25 cellular contexts compared by ENCODE assay signal in genomic region chr2:47108638-47109372, GRCh38. TPM values are rescaled to one million over a fixed set of nuclear protein-coding genes. Genes with fewer than 3 reads are reported as not detected.
A peak's percentile ranks its signal among the peaks of the same experiment; 100 is the strongest.
DNase-seq lines count a peak whose midpoint lies in the region; ATAC-seq, FAIRE-seq and TF ChIP-seq lines count a peak whose summit lies in the region.
"Had no signal": no experiment of that assay in that cellular context is flagged by ENCODE, and none has a peak within 500 bp of the region (broad histone marks: within the 10 kb centered on the region; RNA-seq: fewer than 3 reads in every experiment).

No MANE protein-coding gene starts in this region.

- POLR2A ChIA-PET in A549 (lab: Yijun Ruan, JAX) = no interaction called here
- POLR2A ChIA-PET in H1 (lab: Charles Lee; ENCODE audit: partially characterized antibody) = no interaction called here
- POLR2A ChIA-PET in A673 (lab: Charles Lee; ENCODE audit: low non-redundant PET) = interaction anchor here (0.7 kb wide), 1 partner anchor 138 kb away, joined by 3 read pairs; no protein-coding TSS in a partner anchor
- POLR2A ChIA-PET in activated CD4-positive, alpha-beta memory T cell treated with anti-CD3 and anti-CD28 coated beads for 36 hours (lab: Charles Lee) = no interaction called here

- no peak overlapping the region for H2AK5ac ChIP-seq in H1 (ENCODE audit: low read depth, low read length)

- no peaks in the 10 kb centered on the region for H3K36me3 Mint-ChIP-seq in activated CD4-positive, alpha-beta memory T cell treated with anti-CD3 and anti-CD28 coated beads for 36 hours
- H3K36me3 Mint-ChIP-seq: activated naive CD4-positive, alpha-beta T cell treated with anti-CD3 and anti-CD28 coated beads, Interleukin-2, amount 50 U/mL, for 24 hours had no signal

- TF ChIP-seq POLR2A in A549 (IDR thresholded peaks at IDR 0.05; ENCODE audit: low read length) (no peak), H1 (IDR thresholded peaks at IDR 0.05; ENCODE audit: control extremely low read depth in 1 of 2, low read depth in 2 of 2, low read length in 2 of 2) (no peak)

- H2AFZ ChIP-seq in H1 (ENCODE audit: low read length) (0 out of 2 replicates have a peak overlapping the region, but pooled peaks have one; percentile 15), osteoblast (ENCODE audit: low read length) (peak overlapping the region; percentile 20)

- no peaks in the 10 kb centered on the region for H4K20me1 ChIP-seq in H1 (replicated peaks in 1 of 2; ENCODE audit: control insufficient read depth in 1 of 2, insufficient read depth in 2 of 2, low read length in 2 of 2)
- H4K20me1 ChIP-seq in osteoblast (ENCODE audit: insufficient read depth, low read length) = no peaks in the 10 kb centered on the region

- no peak overlapping the region for H3K18ac ChIP-seq in H1 (ENCODE audit: extremely low read depth, low read length)

- H3K14ac ChIP-seq in H1 (ENCODE audit: insufficient read length) = no peak overlapping the region

- ATAC-seq in A549 = peak; percentile 50 to 82; a peak in 3 of 6 replicates
- ATAC-seq: activated T-cell treated with anti-CD3 and anti-CD28 coated beads, Interleukin-2, amount 50 U/mL, for 72 hours; esophagus mucosa; left ventricle myocardium superior; stimulated activated naive CD8-positive, alpha-beta T cell treated with anti-CD3 and anti-CD28 coated beads, Interleukin-15, amount 100 ng/mL, for 72 hours had no signal

- H2BK12ac ChIP-seq in H1 (ENCODE audit: low read depth, low read length) = no peak overlapping the region

- H4K91ac ChIP-seq in H1 (replicated peaks; ENCODE audit: insufficient read length, low read length) = no peak overlapping the region

- intact Hi-C loops in A673 (cut with micrococcal nuclease; ENCODE audit: unreplicated experiment) = no loop called here
- intact Hi-C loops in activated CD4-positive, alpha-beta memory T cell treated with anti-CD3 and anti-CD28 coated beads for 36 hours (cut with micrococcal nuclease) = no loop called here

- H3K27me3 ChIP-seq in H1 (replicated peaks in 1 of 4; ENCODE audit: control insufficient read depth in 3 of 4, extremely low read depth in 1 of 4, insufficient read depth in 3 of 4, low read length in 3 of 4) (no peaks in the 10 kb centered on the region), osteoblast (ENCODE audit: insufficient read depth, low read length) (no peaks in the 10 kb centered on the region), A673 (replicated peaks; ENCODE audit: insufficient read depth, low read depth, low read length, poor library complexity) (no peaks in the 10 kb centered on the region)
- H3K27me3 ChIP-seq: transverse colon had no signal

- H3K9me3 ChIP-seq in A549 (no peaks in the 10 kb centered on the region), H1 (ENCODE audit: insufficient read depth in 2 of 2, low read depth in 1 of 2, low read length in 1 of 2) (no peaks in the 10 kb centered on the region; a peak in 1 of 4 replicates), osteoblast (ENCODE audit: low read depth, low read length) (no peaks in the 10 kb centered on the region), A673 (ENCODE audit: low read depth, low read length, poor library complexity, severe bottlenecking) (no peaks in the 10 kb centered on the region)
- H3K9me3 ChIP-seq: transverse colon had no signal

- H3K79me2 ChIP-seq in H1 (ENCODE audit: control insufficient read depth in 1 of 2, insufficient read depth in 2 of 2, low read length in 2 of 2) (no peaks in the 10 kb centered on the region), osteoblast (ENCODE audit: insufficient read depth, low read length) (no peaks in the 10 kb centered on the region)

- no peaks in the 10 kb centered on the region for H3K23me2 ChIP-seq in H1 (ENCODE audit: low read depth, low read length)

- no peak overlapping the region for H2BK15ac ChIP-seq in H1 (ENCODE audit: low read length)

- TF ChIP-seq RAD21 in A549 (conservative IDR thresholded peaks at IDR 0.05 in 1 of 2, IDR thresholded peaks at IDR 0.05 in 1 of 2) = no peak
- no peak for TF ChIP-seq RAD21 in Ishikawa (IDR thresholded peaks at IDR 0.05; ENCODE audit: low read depth)
- TF ChIP-seq RAD21 in H1 (IDR thresholded peaks at IDR 0.05 in 1 of 2, conservative IDR thresholded peaks at IDR 0.05 in 1 of 2; ENCODE audit: low read depth in 2 of 2, low read length in 2 of 2) = no peak

- no peak overlapping the region for H3K4me2 ChIP-seq in A549
- no peak overlapping the region for H3K4me2 ChIP-seq in H1 (ENCODE audit: insufficient read depth in 1 of 2, low read depth in 2 of 2, low read length in 2 of 2)
- H3K4me2 ChIP-seq in osteoblast (ENCODE audit: insufficient read depth, low read length) = no peak overlapping the region

- H3K4me3 Mint-ChIP-seq in activated CD4-positive, alpha-beta memory T cell treated with anti-CD3 and anti-CD28 coated beads for 36 hours = no peak overlapping the region
- H3K4me3 Mint-ChIP-seq: activated naive CD4-positive, alpha-beta T cell treated with anti-CD3 and anti-CD28 coated beads, Interleukin-2, amount 50 U/mL, for 24 hours; activated T-cell treated with anti-CD3 and anti-CD28 coated beads, Interleukin-2, amount 50 U/mL, for 72 hours; neural crest cell; stimulated activated naive CD8-positive, alpha-beta T cell treated with anti-CD3 and anti-CD28 coated beads, Interleukin-15, amount 100 ng/mL, for 72 hours had no signal

- no peaks in the 10 kb centered on the region for H3K9me3 Mint-ChIP-seq in activated CD4-positive, alpha-beta memory T cell treated with anti-CD3 and anti-CD28 coated beads for 36 hours
- H3K9me3 Mint-ChIP-seq: activated naive CD4-positive, alpha-beta T cell treated with anti-CD3 and anti-CD28 coated beads, Interleukin-2, amount 50 U/mL, for 24 hours; activated T-cell treated with anti-CD3 and anti-CD28 coated beads, Interleukin-2, amount 50 U/mL, for 72 hours; neural crest cell; stimulated activated naive CD8-positive, alpha-beta T cell treated with anti-CD3 and anti-CD28 coated beads, Interleukin-15, amount 100 ng/mL, for 72 hours had no signal

- peak overlapping the region in 1 of 2 experiments; percentile 6; a peak in 1 of 6 replicates for H3K27ac ChIP-seq in A549
- no peak overlapping the region for H3K27ac ChIP-seq in H1 (ENCODE audit: low read depth, low read length)
- H3K27ac ChIP-seq in osteoblast (ENCODE audit: low read depth, low read length) = no peak overlapping the region
- no peak overlapping the region for H3K27ac ChIP-seq in A673 (ENCODE audit: low read depth, low read length, poor library complexity, severe bottlenecking)
- H3K27ac ChIP-seq: transverse colon had no signal

- no peak overlapping the region for H2BK20ac ChIP-seq in H1 (ENCODE audit: low read length)

- no peak overlapping the region for H3K56ac ChIP-seq in H1 (replicated peaks; ENCODE audit: insufficient read length, low read depth, low read length)

- H3K4me3 ChIP-seq in A549 (no peak overlapping the region), H1 (ENCODE audit: extremely low read depth in 1 of 4, insufficient read depth in 2 of 4, low read depth in 3 of 4, low read length in 4 of 4) (no peak overlapping the region), osteoblast (ENCODE audit: insufficient read depth, low read length) (no peak overlapping the region), A673 (ENCODE audit: low read depth, low read length, poor library complexity, severe bottlenecking) (no peak overlapping the region)
- H3K4me3 ChIP-seq: SK-N-MC, transverse colon had no signal

- no TSS peak for BruUV-seq in A673 (replicated peaks; lab: Mats Ljungman, UMichigan)

- H3K27me3 Mint-ChIP-seq in activated CD4-positive, alpha-beta memory T cell treated with anti-CD3 and anti-CD28 coated beads for 36 hours = no peaks in the 10 kb centered on the region
- H3K27me3 Mint-ChIP-seq: activated naive CD4-positive, alpha-beta T cell treated with anti-CD3 and anti-CD28 coated beads, Interleukin-2, amount 50 U/mL, for 24 hours; stimulated activated naive CD8-positive, alpha-beta T cell treated with anti-CD3 and anti-CD28 coated beads, Interleukin-15, amount 100 ng/mL, for 72 hours had no signal

- no peak overlapping the region for H4K5ac ChIP-seq in H1 (ENCODE audit: insufficient read length, low read depth, low read length)

- H3K27ac Mint-ChIP-seq in activated CD4-positive, alpha-beta memory T cell treated with anti-CD3 and anti-CD28 coated beads for 36 hours = no peak overlapping the region
- H3K27ac Mint-ChIP-seq: activated naive CD4-positive, alpha-beta T cell treated with anti-CD3 and anti-CD28 coated beads, Interleukin-2, amount 50 U/mL, for 24 hours; activated T-cell treated with anti-CD3 and anti-CD28 coated beads, Interleukin-2, amount 50 U/mL, for 72 hours; stimulated activated naive CD8-positive, alpha-beta T cell treated with anti-CD3 and anti-CD28 coated beads, Interleukin-15, amount 100 ng/mL, for 72 hours had no signal

- no peak for TF ChIP-seq CTCF in A549 (IDR thresholded peaks at IDR 0.05)
- no peak for TF ChIP-seq CTCF in H1 (IDR thresholded peaks at IDR 0.05; ENCODE audit: control extremely low read depth in 1 of 3, insufficient read depth in 1 of 3, low read depth in 1 of 3, low read length in 3 of 3)
- no peak for TF ChIP-seq CTCF in osteoblast (IDR thresholded peaks at IDR 0.05; ENCODE audit: extremely low read depth, low read depth, low read length)
- TF ChIP-seq CTCF in A673 (conservative IDR thresholded peaks at IDR 0.05; ENCODE audit: low read depth, low read length) = no peak

- H3K23ac ChIP-seq in H1 (ENCODE audit: insufficient read length) = no peak overlapping the region

- H2BK5ac ChIP-seq in H1 (ENCODE audit: low read depth, low read length) = no peak overlapping the region

- H3K79me1 ChIP-seq in H1 (ENCODE audit: low read depth, low read length) = no peaks in the 10 kb centered on the region

- no peak overlapping the region for H4K8ac ChIP-seq in H1 (ENCODE audit: extremely low read depth, insufficient read depth, low read length)

- no peaks in the 10 kb centered on the region for H3K4me1 Mint-ChIP-seq in activated CD4-positive, alpha-beta memory T cell treated with anti-CD3 and anti-CD28 coated beads for 36 hours (ENCODE audit: low read depth)
- H3K4me1 Mint-ChIP-seq: activated naive CD4-positive, alpha-beta T cell treated with anti-CD3 and anti-CD28 coated beads, Interleukin-2, amount 50 U/mL, for 24 hours; neural crest cell; stimulated activated naive CD8-positive, alpha-beta T cell treated with anti-CD3 and anti-CD28 coated beads, Interleukin-15, amount 100 ng/mL, for 72 hours had no signal

- H3K36me3 ChIP-seq in H1 (ENCODE audit: control insufficient read depth in 2 of 4, insufficient read depth in 4 of 4, low read length in 3 of 4) (no peaks in the 10 kb centered on the region), osteoblast (ENCODE audit: insufficient read depth, low read length) (no peaks in the 10 kb centered on the region), A673 (ENCODE audit: insufficient read depth, low read length, poor library complexity, severe bottlenecking) (no peaks in the 10 kb centered on the region)
- H3K36me3 ChIP-seq: transverse colon had no signal

- DNase-seq in A549 (ENCODE audit: low read depth in 1 of 2, low spot score in 1 of 2) = no peak
- no peak for DNase-seq in H1 (ENCODE audit: low read depth in 1 of 2, low spot score in 2 of 2)
- peak; percentile 84 for DNase-seq in osteoblast (ENCODE audit: insufficient read length, low spot score, missing footprints)
- no peak for DNase-seq in DMS 273 (lab: John Stamatoyannopoulos, UW; ENCODE audit: unreplicated experiment)
- no peak for DNase-seq in A673 (ENCODE audit: low spot score)
- DNase-seq in NCI-H1092 treated with DMSO at 0.1 percent for 48 hours (lab: John Stamatoyannopoulos, UW) = no peak
- no peak for DNase-seq in activated CD4-positive, alpha-beta memory T cell treated with anti-CD3 and anti-CD28 coated beads for 36 hours
- DNase-seq: activated CD4-positive, CD25-positive, alpha-beta regulatory T cell; activated T-cell treated with anti-CD3 and anti-CD28 coated beads, Interleukin-2, amount 50 U/mL, for 72 hours; aorta; C1 segment of cervical spinal cord; effector CD4-positive, alpha-beta T cell; left ventricle myocardium superior; NCI-H1930; small intestine; stimulated activated CD4-positive, alpha-beta T cell treated with anti-CD3 and anti-CD28 coated beads, Interleukin-4, amount 100 ng/mL, for 24 hours; stimulated activated naive CD8-positive, alpha-beta T cell treated with anti-CD3 and anti-CD28 coated beads, Interleukin-15, amount 100 ng/mL, for 72 hours; T-helper 9 cell; transverse colon had no signal

- no peaks in the 10 kb centered on the region for H3K4me1 ChIP-seq in A549
- H3K4me1 ChIP-seq in H1 (replicated peaks in 1 of 4; ENCODE audit: control insufficient read depth in 3 of 4, insufficient read depth in 4 of 4, low read length in 3 of 4) = no peaks in the 10 kb centered on the region
- no peaks in the 10 kb centered on the region for H3K4me1 ChIP-seq in osteoblast (ENCODE audit: insufficient read depth, low read length)
- H3K4me1 ChIP-seq in A673 (ENCODE audit: insufficient read depth, low read length, poor library complexity, severe bottlenecking) = no peaks in the 10 kb centered on the region
- H3K4me1 ChIP-seq: transverse colon had no signal

- no peak for TF ChIP-seq EP300 in A549 (IDR thresholded peaks at IDR 0.05)
- no peak for TF ChIP-seq EP300 in Ishikawa (IDR thresholded peaks at IDR 0.05; ENCODE audit: borderline replicate concordance)
- no peak for TF ChIP-seq EP300 in H1 (IDR thresholded peaks at IDR 0.05; ENCODE audit: borderline replicate concordance in 1 of 2, low read depth in 2 of 2, low read length in 2 of 2)

- no peak overlapping the region for H2BK120ac ChIP-seq in H1 (replicated peaks; ENCODE audit: low read depth, low read length)

- no peak overlapping the region for H3K9ac ChIP-seq in H1 (replicated peaks in 1 of 4; ENCODE audit: extremely low read depth in 1 of 4, low read depth in 3 of 4, low read length in 3 of 4)

- CTCF ChIA-PET in A549 (lab: Yijun Ruan, JAX) = interaction anchor here (0.8 to 1.5 kb wide), 3 partner anchors 9 to 15 kb away, joined by 3 to 5 read pairs (median 4); no protein-coding TSS in a partner anchor
- CTCF ChIA-PET in H1 (lab: Charles Lee; ENCODE audit: partially characterized antibody) = interaction anchor here (0.6 to 1.3 kb wide), 3 partner anchors 12 to 214 kb away, joined by 3 to 6 read pairs (median 3); no protein-coding TSS in a partner anchor
- CTCF ChIA-PET in A673 (lab: Charles Lee) = no interaction called here
- CTCF ChIA-PET in activated CD4-positive, alpha-beta memory T cell treated with anti-CD3 and anti-CD28 coated beads for 36 hours (lab: Charles Lee) = interaction anchor here (0.9 kb wide), 1 partner anchor 226 kb away, joined by 3 read pairs; no protein-coding TSS in a partner anchor

- 93% methylated on average over 9 of the region's 9 CpGs for WGBS in A549 (ENCODE audit: missing lambda C conversion rate)
- WGBS in H1 (ENCODE audit: extremely low coverage in 1 of 2, insufficient coverage in 1 of 2, insufficient read length in 1 of 2, insufficient replicate concordance in 2 of 2, low coverage in 1 of 2, low lambda C conversion rate in 2 of 2, missing lambda C conversion rate in 1 of 2), 2 experiments = 92% methylated on average over 9 of the region's 9 CpGs; no CpG with 5 or more reads in 1 of the 2 experiments

- FAIRE-seq in A549 (lab: Jason Lieb, UNC) = no peak
- no peak for FAIRE-seq in H1 (lab: Jason Lieb, UNC)
- FAIRE-seq: RCC 7860, small intestine had no signal

- no peak overlapping the region for H3K4ac ChIP-seq in H1 (replicated peaks; ENCODE audit: insufficient read length, low read depth, low read length)

RNA-seq across cellular contexts. Expression of gene STPG4, which starts 46.3 kb away (rescaled TPM):
- 0.09 and 0.13 TPM in 2 replicates for polyA plus RNA-seq in A549 (2011; rRNA removed)
- 0.13 TPM in 1 of 2 replicates, not detected in the other for polyA plus RNA-seq in A549 (2012; cell fraction: cytosol; rRNA removed)
- 0.12 and 0.33 TPM in 2 replicates for polyA plus RNA-seq in A549 (2012; cell fraction: nucleus; rRNA removed)
- polyA plus RNA-seq in A549 (2017; fragmentation: RNase III; extraction: RNeasy Plus Mini Kit Qiagen cat#74134 plus additional on column Dnase treatment) = 0.05 to 0.16 TPM (median 0.14 TPM) in 3 replicates
- 0.29 and 0.33 TPM in 2 replicates for polyA minus RNA-seq in A549 (2011; rRNA and poly(A)+ RNA removed)
- 0.27 and 0.28 TPM in 2 replicates for total RNA-seq in H1 (2021; fragmentation: NEBNext Ultra II Directional; extraction: Animal tissue kit (Norgen Biotek cat#: 25700))
- not detected in 2 replicates for polyA plus RNA-seq in H1 (2011; rRNA removed)
- polyA plus RNA-seq in H1 (2011; cell fraction: cytosol; rRNA removed) = not detected
- polyA plus RNA-seq in H1 (2011; cell fraction: nucleus; rRNA removed) = 0.20 TPM
- 0.21 TPM in 1 of 4 replicates, not detected in the others for polyA plus RNA-seq in H1 (2012, experiment 1 of 2)
- not detected for polyA plus RNA-seq in H1 (2012, experiment 2 of 2)
- polyA plus RNA-seq in H1 (2013, experiment 1 of 2) = 0.08 TPM
- 0.11 TPM for polyA plus RNA-seq in H1 (2013, experiment 2 of 2)
- not detected in 2 replicates for polyA minus RNA-seq in H1 (2011; rRNA and poly(A)+ RNA removed)
- not detected for polyA minus RNA-seq in H1 (2011; cell fraction: cytosol; rRNA and poly(A)+ RNA removed)
- polyA minus RNA-seq in H1 (2011; cell fraction: nucleus; rRNA and poly(A)+ RNA removed) = 0.90 TPM
- 0.59 and 0.72 TPM in 2 replicates for total RNA-seq in osteoblast
- 0.37 and 0.75 TPM in 2 replicates for total RNA-seq in A673 (2021)
- not detected for total RNA-seq in activated CD4-positive, alpha-beta memory T cell treated with anti-CD3 and anti-CD28 coated beads for 36 hours
- total RNA-seq: activated T-cell treated with anti-CD3 and anti-CD28 coated beads, Interleukin-2, amount 50 U/mL, for 72 hours; left ventricle myocardium superior had no signal

Comparison
In these comparisons a context has a peak if more than half of its experiments do, and no peak if none do; other contexts are left out.
1. Of the 18 proteins assayed by ChIP-seq in both H1 and A549: peak only in H1: none; only in A549: USF2; in both: none; in neither: 17.